In genomic region chr2:28626376-28626775, GRCh38 we compare ENCODE assay signal across 11 cellular contexts.
DNase-seq lines count a peak whose midpoint lies in the region; ATAC-seq and TF ChIP-seq lines count a peak whose summit lies in the region.
"Had no signal": no experiment of that assay in that cellular context is flagged by ENCODE, and none has a peak within 500 bp of the region (broad histone marks: within the 10 kb centered on the region; RNA-seq: fewer than 3 reads in every experiment).

No MANE protein-coding gene starts in this region.

- 97 to 100% methylated on average over 5 of the region's 5 CpGs for WGBS in lung, 2 donors
- 95% methylated on average over 4 of the region's 5 CpGs for WGBS in smooth muscle cell (ENCODE audit: low lambda C conversion rate)

- H3K27ac ChIP-seq in lung (ENCODE audit: low read depth in 1 of 2, low read length in 1 of 2), result peak overlapping the region; percentile 58 to 72
- H3K27ac ChIP-seq in smooth muscle cell (ENCODE audit: low read depth), result no peak overlapping the region

- TF ChIP-seq CTCF in Loucy (conservative IDR thresholded peaks at IDR 0.05; ENCODE audit: low read length) (no peak), lung (IDR thresholded peaks at IDR 0.05; ENCODE audit: control extremely low read depth, extremely low read depth) (no peak), smooth muscle cell (IDR thresholded peaks at IDR 0.05; ENCODE audit: borderline replicate concordance, insufficient read depth, poor library complexity, severe bottlenecking) (no peak), GM13977 (IDR thresholded peaks at IDR 0.05; ENCODE audit: extremely low read depth, insufficient read depth, missing control alignments) (no peak)

- H3K4me1 ChIP-seq in Loucy (ENCODE audit: insufficient read depth, low read length, poor library complexity, severe bottlenecking) (peaks cover 55% of the 10 kb centered on the region), lung (ENCODE audit: control insufficient read depth in 2 of 2, insufficient read depth in 2 of 2, low read length in 2 of 2) (peaks cover 11 to 14% of the 10 kb centered on the region in 2 donors), smooth muscle cell (ENCODE audit: low read depth) (peaks cover 23% of the 10 kb centered on the region)

- H2AFZ ChIP-seq in Loucy (ENCODE audit: low read length) (no peak overlapping the region), smooth muscle cell (ENCODE audit: low read depth) (no peak overlapping the region)

- H3K4me2 ChIP-seq in Loucy (ENCODE audit: low read depth, low read length, poor library complexity, severe bottlenecking), result no peak overlapping the region
- H3K4me2 ChIP-seq in smooth muscle cell, result peak overlapping the region; percentile 40

- ATAC-seq in lung (ENCODE audit: insufficient read depth, low FRiP score), result no peak
- ATAC-seq: effector memory CD8-positive, alpha-beta T cell; HepG2 had no signal

- H4K20me1 ChIP-seq in Loucy (ENCODE audit: insufficient read depth, low read length, poor library complexity, severe bottlenecking), result no peaks in the 10 kb centered on the region
- H4K20me1 ChIP-seq in smooth muscle cell (ENCODE audit: low read depth), result no peaks in the 10 kb centered on the region

- H3K9ac ChIP-seq in Loucy (ENCODE audit: low read depth, low read length, poor library complexity, severe bottlenecking) (peak overlapping the region; percentile 18), smooth muscle cell (ENCODE audit: low read depth) (no peak overlapping the region)

- H3K36me3 ChIP-seq in Loucy (ENCODE audit: insufficient read depth, low read length) (no peaks in the 10 kb centered on the region), lung (ENCODE audit: control insufficient read depth in 2 of 2, insufficient read depth in 2 of 2, low read length in 2 of 2) (no peaks in the 10 kb centered on the region), smooth muscle cell (ENCODE audit: low read depth) (no peaks in the 10 kb centered on the region)

- no peaks in the 10 kb centered on the region for H3K9me3 Mint-ChIP-seq in activated naive CD8-positive, alpha-beta T cell (ENCODE audit: low read depth)
- H3K9me3 Mint-ChIP-seq: effector memory CD8-positive, alpha-beta T cell had no signal

- H3K9me2 ChIP-seq in Loucy (replicated peaks; ENCODE audit: low read depth, low read length), result no peaks in the 10 kb centered on the region

- H3K79me2 ChIP-seq in Loucy (ENCODE audit: insufficient read depth, low read length) (no peaks in the 10 kb centered on the region), smooth muscle cell (ENCODE audit: low read depth) (no peaks in the 10 kb centered on the region)

- H3K27ac Mint-ChIP-seq in activated naive CD8-positive, alpha-beta T cell, result peak overlapping the region; percentile 97

- H3K27me3 ChIP-seq in Loucy (ENCODE audit: insufficient read depth, low read length, poor library complexity, severe bottlenecking), result no peaks in the 10 kb centered on the region
- no peaks in the 10 kb centered on the region for H3K27me3 ChIP-seq in lung (ENCODE audit: control insufficient read depth, insufficient read depth)
- no peaks in the 10 kb centered on the region for H3K27me3 ChIP-seq in smooth muscle cell (ENCODE audit: low read depth)

- H3K27me3 Mint-ChIP-seq in activated naive CD8-positive, alpha-beta T cell, result no peaks in the 10 kb centered on the region
- H3K27me3 Mint-ChIP-seq: effector memory CD8-positive, alpha-beta T cell had no signal

- H3K4me1 Mint-ChIP-seq in activated naive CD8-positive, alpha-beta T cell (ENCODE audit: low read depth), result peaks cover 68% of the 10 kb centered on the region

- in situ Hi-C loops in GM13977 (cut with MboI; ENCODE audit: low pct_unique_long_range_greater_than_20kb, low sequenced_read_pairs, unreplicated experiment), result no loop called here

- no peaks in the 10 kb centered on the region; the same call in 1 of the 2 replicates for H3F3A ChIP-seq in Loucy (ENCODE audit: low read depth)
- peaks cover 18% of the 10 kb centered on the region for H3F3A ChIP-seq in smooth muscle cell (ENCODE audit: low read depth)

- H3K9me3 ChIP-seq in Loucy (ENCODE audit: insufficient read depth, low read depth, low read length), result no peaks in the 10 kb centered on the region
- H3K9me3 ChIP-seq in lung (ENCODE audit: control insufficient read depth in 2 of 2, insufficient read depth in 1 of 2, low read length in 1 of 2), result no peaks in the 10 kb centered on the region
- H3K9me3 ChIP-seq in smooth muscle cell (replicated peaks; ENCODE audit: low read depth), result no peaks in the 10 kb centered on the region

- DNase-seq in lung (ENCODE audit: low spot score) (no peak), smooth muscle cell (lab: John Stamatoyannopoulos, UW; ENCODE audit: unreplicated experiment) (no peak), GM13977 (ENCODE audit: low spot score) (no peak), dedifferentiated amniotic fluid mesenchymal stem cell (ENCODE audit: extremely low spot score) (no peak), CD1c-positive myeloid dendritic cell (ENCODE audit: extremely low spot score) (no peak)
- no peak for DNase-seq in activated CD8-positive, alpha-beta memory T cell treated with anti-CD3 and anti-CD28 coated beads, Interleukin-2, amount 50 U/mL, for 4 hours
- DNase-seq: effector memory CD8-positive, alpha-beta T cell; NCI-H1417 had no signal

- H3K4me3 ChIP-seq in Loucy (ENCODE audit: low read length, poor library complexity, severe bottlenecking), result no peak overlapping the region
- no peak overlapping the region for H3K4me3 ChIP-seq in lung
- no peak overlapping the region for H3K4me3 ChIP-seq in smooth muscle cell

- no peak overlapping the region for H3K4me3 Mint-ChIP-seq in activated naive CD8-positive, alpha-beta T cell

- H3K36me3 Mint-ChIP-seq in activated naive CD8-positive, alpha-beta T cell, result peaks cover 3% of the 10 kb centered on the region
